ENCODE assay signal across 1 cellular context in genomic region chr1:59360729-59361128, GRCh38.
TF ChIP-seq lines count a peak whose summit lies in the region.

No MANE protein-coding gene starts in this region.

TF ChIP-seq in HepG2, 621 proteins besides CTCF, POLR2A, EP300 and RAD21 (continued from another document):
- TF ChIP-seq PATZ1 (CRISPR knock-in tag; IDR thresholded peaks at IDR 0.05), result 0 out of 2 replicates have a peak, but pooled peaks have one; percentile 10
- TF ChIP-seq CEBPB (IDR thresholded peaks at IDR 0.05; ENCODE audit: borderline replicate concordance, low read depth, low read length), result no peak
- 0 out of 2 replicates have a peak, but pooled peaks have one; percentile 43 for TF ChIP-seq NCOA1 (CRISPR knock-in tag; IDR thresholded peaks at IDR 0.05)
- no peak for TF ChIP-seq E2F2 (CRISPR knock-in tag; IDR thresholded peaks at IDR 0.05; ENCODE audit: borderline replicate concordance)
- TF ChIP-seq GATAD2A (CRISPR knock-in tag; IDR thresholded peaks at IDR 0.05), result peak; percentile 39
- TF ChIP-seq SOX13 (IDR thresholded peaks at IDR 0.05), result no peak
- TF ChIP-seq SOX13 (CRISPR knock-in tag; conservative IDR thresholded peaks at IDR 0.05 in 1 of 2, IDR thresholded peaks at IDR 0.05 in 1 of 2), result peak in 1 of 2 experiments; percentile 8; a peak in 1 of 4 replicates
- TF ChIP-seq ZNF30 (CRISPR knock-in tag; IDR thresholded peaks at IDR 0.05), result no peak
- peak; percentile 78 for TF ChIP-seq PAXIP1 (CRISPR knock-in tag; conservative IDR thresholded peaks at IDR 0.05)
- TF ChIP-seq ZBTB10 (CRISPR knock-in tag; IDR thresholded peaks at IDR 0.05; ENCODE audit: borderline replicate concordance), result peak; percentile 48; the same call in 1 of the 2 replicates
- TF ChIP-seq HNF4G (IDR thresholded peaks at IDR 0.05; ENCODE audit: borderline replicate concordance, low read depth, low read length), result 0 out of 2 replicates have a peak, but pooled peaks have one; percentile 21
- TF ChIP-seq HNF4G (CRISPR knock-in tag; IDR thresholded peaks at IDR 0.05; ENCODE audit: borderline replicate concordance, low read depth), result no peak
- no peak for TF ChIP-seq TRAFD1 (CRISPR knock-in tag; IDR thresholded peaks at IDR 0.05; ENCODE audit: borderline replicate concordance)
